ENCODE assay signal across 26 cellular contexts in genomic region chr10:87763086-87763861, GRCh38. TPM values are rescaled to one million over a fixed set of nuclear protein-coding genes. Genes with fewer than 3 reads are reported as not detected.
DNase-seq lines count a peak whose midpoint lies in the region; ATAC-seq, FAIRE-seq and TF ChIP-seq lines count a peak whose summit lies in the region.
"Had no signal": no experiment of that assay in that cellular context is flagged by ENCODE, and none has a peak within 500 bp of the region (broad histone marks: within the 10 kb centered on the region; RNA-seq: fewer than 3 reads in every experiment).

No MANE protein-coding gene starts in this region.

- CTCF ChIA-PET in activated CD8-positive, alpha-beta T cell treated with anti-CD3 and anti-CD28 coated beads for 36 hours (lab: Charles Lee), result no interaction called here
- CTCF ChIA-PET in activated CD8-positive, alpha-beta T cell treated with anti-CD3 and anti-CD28 coated beads, Interleukin-2, amount 10 ng/mL, durations not matched to agents 7 days and 5 days (lab: Charles Lee), result interaction anchor here (0.6 to 2.3 kb wide), 3 partner anchors 9 to 216 kb away, joined by 3 to 7 read pairs (median 4); no protein-coding TSS in a partner anchor

- TF ChIP-seq CTCF in activated CD8-positive, alpha-beta T cell treated with anti-CD3 and anti-CD28 coated beads for 36 hours (IDR thresholded peaks at IDR 0.05), result no peak
- TF ChIP-seq CTCF in astrocyte (IDR thresholded peaks at IDR 0.05; ENCODE audit: insufficient read depth, low read depth, low read length) (no peak), mesothelial cell of epicardium (IDR thresholded peaks at IDR 0.05; ENCODE audit: unreplicated experiment) (no peak)

- no peak overlapping the region for H3K9ac ChIP-seq in astrocyte (ENCODE audit: low read length)

- no peaks in the 10 kb centered on the region for H4K20me1 ChIP-seq in astrocyte (ENCODE audit: insufficient read depth, low read length)

- intact Hi-C loops in activated CD8-positive, alpha-beta T cell treated with anti-CD3 and anti-CD28 coated beads for 36 hours (cut with micrococcal nuclease), result no loop called here

- H3K4me3 Mint-ChIP-seq in activated CD8-positive, alpha-beta T cell treated with anti-CD3 and anti-CD28 coated beads for 36 hours, result no peak overlapping the region
- no peak overlapping the region for H3K4me3 Mint-ChIP-seq in activated CD8-positive, alpha-beta T cell treated with anti-CD3 and anti-CD28 coated beads, Interleukin-2, amount 10 ng/mL, durations not matched to agents 7 days and 5 days
- H3K4me3 Mint-ChIP-seq in astrocyte (ENCODE audit: unreplicated experiment) (no peak overlapping the region), mesothelial cell of epicardium (no peak overlapping the region)
- no peak overlapping the region for H3K4me3 Mint-ChIP-seq in naive thymus-derived CD8-positive, alpha-beta T cell
- H3K4me3 Mint-ChIP-seq: activated B cell treated with CpG ODN at 0.5 μM for 24 hours; stimulated activated effector memory CD8-positive, alpha-beta T cell treated with anti-CD3 and anti-CD28 coated beads, Interleukin-12 subunit alpha, Interleukin-12 subunit beta, amount 100 ng/mL, for 72 hours; T-cell; type B pancreatic cell had no signal

- H3K27me3 ChIP-seq in astrocyte (ENCODE audit: insufficient read depth, low read length), result no peaks in the 10 kb centered on the region
- H3K27me3 ChIP-seq: heart right ventricle had no signal

- no peak overlapping the region for H3K27ac ChIP-seq in astrocyte (ENCODE audit: low read depth, low read length)
- H3K27ac ChIP-seq: heart right ventricle had no signal

- DNase-seq in activated CD8-positive, alpha-beta T cell treated with anti-CD3 and anti-CD28 coated beads for 36 hours, result no peak
- DNase-seq in activated CD8-positive, alpha-beta T cell treated with anti-CD3 and anti-CD28 coated beads, Interleukin-2, amount 10 ng/mL, durations not matched to agents 7 days and 5 days, result no peak
- DNase-seq in GM19239 (ENCODE audit: insufficient read length, low spot score) (no peak), astrocyte (ENCODE audit: low read depth) (no peak), mesothelial cell of epicardium (ENCODE audit: low spot score in 2 of 2, unreplicated experiment in 2 of 2) (no peak), OCI-M1 (lab: John Stamatoyannopoulos, UW) (no peak)
- no peak for DNase-seq in naive thymus-derived CD8-positive, alpha-beta T cell
- DNase-seq: activated B cell treated with CpG ODN at 0.5 μM for 24 hours; activated CD8-positive, alpha-beta memory T cell treated with anti-CD3 and anti-CD28 coated beads, Interleukin-2, amount 50 U/mL, for 48 hours; activated effector memory CD4-positive, alpha-beta T cell treated with anti-CD3 and anti-CD28 coated beads, Interleukin-2, amount 50 U/mL, for 16 hours; amniotic stem cell; GDM1; heart right ventricle; KBM-7; mucosa of descending colon; NCI-H1092 treated with DMSO at 0.1 percent for 48 hours; NCI-H1694 treated with DMSO at 0.1 percent for 48 hours; NCI-H446; NCI-H774; T-cell had no signal

- no peaks in the 10 kb centered on the region for H3K9me3 ChIP-seq in astrocyte (ENCODE audit: insufficient read depth, low read depth, low read length)
- H3K9me3 ChIP-seq: heart right ventricle, mucosa of descending colon had no signal

- peaks cover 2% of the 10 kb centered on the region for H3K36me3 ChIP-seq in astrocyte (ENCODE audit: insufficient read depth, low read length)

- no peaks in the 10 kb centered on the region for H3K27me3 Mint-ChIP-seq in activated CD8-positive, alpha-beta T cell treated with anti-CD3 and anti-CD28 coated beads for 36 hours
- no peaks in the 10 kb centered on the region for H3K27me3 Mint-ChIP-seq in activated CD8-positive, alpha-beta T cell treated with anti-CD3 and anti-CD28 coated beads, Interleukin-2, amount 10 ng/mL, durations not matched to agents 7 days and 5 days (ENCODE audit: low read depth)
- H3K27me3 Mint-ChIP-seq in astrocyte (ENCODE audit: low read depth, unreplicated experiment) (no peaks in the 10 kb centered on the region), mesothelial cell of epicardium (ENCODE audit: low read depth) (no peaks in the 10 kb centered on the region)
- no peaks in the 10 kb centered on the region for H3K27me3 Mint-ChIP-seq in naive thymus-derived CD8-positive, alpha-beta T cell
- H3K27me3 Mint-ChIP-seq: activated B cell treated with CpG ODN at 0.5 μM for 24 hours, T-cell, type B pancreatic cell had no signal

- ATAC-seq in activated CD8-positive, alpha-beta T cell treated with anti-CD3 and anti-CD28 coated beads for 36 hours, result no peak
- ATAC-seq in activated CD8-positive, alpha-beta T cell treated with anti-CD3 and anti-CD28 coated beads, Interleukin-2, amount 10 ng/mL, durations not matched to agents 7 days and 5 days, result no peak
- ATAC-seq in GM18858 (IDR thresholded peaks at IDR 0.05; ENCODE audit: unreplicated experiment), result no peak
- no peak for ATAC-seq in naive thymus-derived CD8-positive, alpha-beta T cell
- ATAC-seq: heart right ventricle; mucosa of descending colon; stimulated activated effector memory CD8-positive, alpha-beta T cell treated with anti-CD3 and anti-CD28 coated beads, Interleukin-12 subunit alpha, Interleukin-12 subunit beta, amount 100 ng/mL, for 72 hours; T-cell had no signal

- H3K4me1 ChIP-seq in astrocyte (ENCODE audit: insufficient read depth, low read length), result peaks cover 15% of the 10 kb centered on the region

- H3K79me2 ChIP-seq in astrocyte (ENCODE audit: insufficient read depth, low read length), result no peaks in the 10 kb centered on the region

- peaks cover 34% of the 10 kb centered on the region for H3K36me3 Mint-ChIP-seq in activated CD8-positive, alpha-beta T cell treated with anti-CD3 and anti-CD28 coated beads for 36 hours (ENCODE audit: low read depth)
- peaks cover 29% of the 10 kb centered on the region for H3K36me3 Mint-ChIP-seq in activated CD8-positive, alpha-beta T cell treated with anti-CD3 and anti-CD28 coated beads, Interleukin-2, amount 10 ng/mL, durations not matched to agents 7 days and 5 days (ENCODE audit: low read depth)
- H3K36me3 Mint-ChIP-seq in astrocyte (ENCODE audit: low read depth, unreplicated experiment), result peaks cover 12% of the 10 kb centered on the region
- peaks cover 38% of the 10 kb centered on the region for H3K36me3 Mint-ChIP-seq in mesothelial cell of epicardium
- H3K36me3 Mint-ChIP-seq in naive thymus-derived CD8-positive, alpha-beta T cell, result peaks cover 0 to 80% (median 12%) of the 10 kb centered on the region in 3 donors

- no peak overlapping the region for H3K4me3 ChIP-seq in astrocyte (ENCODE audit: insufficient read depth, low read depth, low read length)
- H3K4me3 ChIP-seq: heart right ventricle, lung, mucosa of descending colon had no signal

- FAIRE-seq in GM19239 (lab: Jason Lieb, UNC) (peak; percentile 21), astrocyte (lab: Jason Lieb, UNC) (no peak)
- FAIRE-seq: A204.1, frontal cortex had no signal

- H3K4me1 Mint-ChIP-seq in activated CD8-positive, alpha-beta T cell treated with anti-CD3 and anti-CD28 coated beads for 36 hours (ENCODE audit: low read depth), result peaks cover 28% of the 10 kb centered on the region
- H3K4me1 Mint-ChIP-seq in activated CD8-positive, alpha-beta T cell treated with anti-CD3 and anti-CD28 coated beads, Interleukin-2, amount 10 ng/mL, durations not matched to agents 7 days and 5 days (ENCODE audit: low read depth), result peaks cover 15% of the 10 kb centered on the region
- H3K4me1 Mint-ChIP-seq in astrocyte (ENCODE audit: low read depth, unreplicated experiment) (peaks cover 26% of the 10 kb centered on the region), mesothelial cell of epicardium (peaks cover 6% of the 10 kb centered on the region)
- peaks cover 2 to 8% (median 4%) of the 10 kb centered on the region in 4 donors for H3K4me1 Mint-ChIP-seq in naive thymus-derived CD8-positive, alpha-beta T cell

- POLR2A ChIA-PET in activated CD8-positive, alpha-beta T cell treated with anti-CD3 and anti-CD28 coated beads for 36 hours (lab: Charles Lee), result interaction anchor here (0.6 kb wide), 2 partner anchors 9 to 66 kb away, joined by 5 read pairs; no protein-coding TSS in a partner anchor
- POLR2A ChIA-PET in activated CD8-positive, alpha-beta T cell treated with anti-CD3 and anti-CD28 coated beads, Interleukin-2, amount 10 ng/mL, durations not matched to agents 7 days and 5 days (lab: Charles Lee), result no interaction called here
- POLR2A ChIA-PET in naive thymus-derived CD8-positive, alpha-beta T cell (lab: Charles Lee), result interaction anchor here (0.6 to 0.7 kb wide), 3 partner anchors 12 to 1992 kb away, joined by 4 to 5 read pairs (median 5); no protein-coding TSS in a partner anchor

- no peak overlapping the region for H3K4me2 ChIP-seq in astrocyte (ENCODE audit: low read length)

- peak overlapping the region; percentile 30 for H3K27ac Mint-ChIP-seq in activated CD8-positive, alpha-beta T cell treated with anti-CD3 and anti-CD28 coated beads for 36 hours
- H3K27ac Mint-ChIP-seq in activated CD8-positive, alpha-beta T cell treated with anti-CD3 and anti-CD28 coated beads, Interleukin-2, amount 10 ng/mL, durations not matched to agents 7 days and 5 days, result no peak overlapping the region
- H3K27ac Mint-ChIP-seq in astrocyte (ENCODE audit: unreplicated experiment), result peak overlapping the region; percentile 5
- peak overlapping the region; percentile 50 for H3K27ac Mint-ChIP-seq in mesothelial cell of epicardium
- H3K27ac Mint-ChIP-seq in naive thymus-derived CD8-positive, alpha-beta T cell, result peak overlapping the region in 2 of 10 donors; percentile 15 to 39
- H3K27ac Mint-ChIP-seq: activated B cell treated with CpG ODN at 0.5 μM for 24 hours, T-cell, type B pancreatic cell had no signal

- H3K9me3 Mint-ChIP-seq in activated CD8-positive, alpha-beta T cell treated with anti-CD3 and anti-CD28 coated beads for 36 hours, result no peaks in the 10 kb centered on the region
- H3K9me3 Mint-ChIP-seq in activated CD8-positive, alpha-beta T cell treated with anti-CD3 and anti-CD28 coated beads, Interleukin-2, amount 10 ng/mL, durations not matched to agents 7 days and 5 days (ENCODE audit: insufficient read depth), result no peaks in the 10 kb centered on the region
- H3K9me3 Mint-ChIP-seq in astrocyte (ENCODE audit: unreplicated experiment) (no peaks in the 10 kb centered on the region), mesothelial cell of epicardium (peaks cover 4% of the 10 kb centered on the region)
- no peaks in the 10 kb centered on the region for H3K9me3 Mint-ChIP-seq in naive thymus-derived CD8-positive, alpha-beta T cell
- H3K9me3 Mint-ChIP-seq: activated B cell treated with CpG ODN at 0.5 μM for 24 hours; stimulated activated effector memory CD8-positive, alpha-beta T cell treated with anti-CD3 and anti-CD28 coated beads, Interleukin-12 subunit alpha, Interleukin-12 subunit beta, amount 100 ng/mL, for 72 hours; T-cell; type B pancreatic cell had no signal

- no peak overlapping the region for H2AFZ ChIP-seq in astrocyte (ENCODE audit: low read depth, low read length)

RNA-seq across cellular contexts. Expression of gene ATAD1, which starts 54.8 kb away (rescaled TPM):
- 10 to 100 TPM; 43.8 to 49.3 TPM for total RNA-seq in activated CD8-positive, alpha-beta T cell treated with anti-CD3 and anti-CD28 coated beads for 36 hours
- total RNA-seq in activated CD8-positive, alpha-beta T cell treated with anti-CD3 and anti-CD28 coated beads, Interleukin-2, amount 10 ng/mL, durations not matched to agents 7 days and 5 days, result 10 to 100 TPM; 38.9 to 42.5 TPM
- 71.0 and 72.5 TPM in 2 replicates for total RNA-seq in astrocyte
- 49.1 to 54.3 TPM (median 50.2 TPM) in 3 replicates for total RNA-seq in mesothelial cell of epicardium
- 10 to 100 TPM; 53.3 to 59.7 TPM for total RNA-seq in naive thymus-derived CD8-positive, alpha-beta T cell
- polyA plus RNA-seq in naive thymus-derived CD8-positive, alpha-beta T cell, result 10 to 100 TPM; 32.4 to 39.0 (median 35.9) TPM
